8 cellular contexts compared by ENCODE assay signal in the genomic region with DNA sequence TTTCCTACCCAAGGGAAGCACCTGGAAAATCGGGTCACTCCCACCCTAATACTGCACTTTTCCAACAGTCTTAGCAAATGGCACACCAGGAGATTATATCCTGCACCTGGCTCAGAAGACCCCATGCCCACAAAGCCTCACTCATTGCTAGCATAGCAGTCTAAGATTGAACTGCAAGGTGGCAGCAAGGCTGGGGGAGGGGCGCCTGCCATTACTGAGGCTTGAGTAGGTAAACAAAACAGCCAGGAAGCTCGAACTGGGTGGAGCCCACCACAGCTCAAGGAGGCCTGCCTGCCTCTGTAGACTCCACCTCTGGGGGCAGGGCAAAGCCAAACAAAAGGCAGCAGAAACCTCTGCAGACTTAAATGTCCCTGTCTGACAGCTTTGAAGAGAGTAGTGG.
DNase-seq lines count a peak whose midpoint lies in the region; ATAC-seq and TF ChIP-seq lines count a peak whose summit lies in the region.
"Not testable (repeated sequence)": the region's sequence is repeated elsewhere in the genome, so short reads cannot be mapped to it uniquely, and the experiment has no call there.

No MANE protein-coding gene starts in this region.

- H3K4me3 Mint-ChIP-seq in CD8-positive, alpha-beta T cell; activated CD4-positive, alpha-beta T cell treated with anti-CD3 and anti-CD28 coated beads, Interleukin-2, amount 10 ng/mL, durations not matched to agents 7 days and 5 days; activated T-cell treated with anti-CD3 and anti-CD28 coated beads, Interleukin-2, amount 50 U/mL, for 24 hours: not testable (repeated sequence)

- H3K9me3 Mint-ChIP-seq in CD8-positive, alpha-beta T cell; activated CD4-positive, alpha-beta T cell treated with anti-CD3 and anti-CD28 coated beads, Interleukin-2, amount 10 ng/mL, durations not matched to agents 7 days and 5 days; activated T-cell treated with anti-CD3 and anti-CD28 coated beads, Interleukin-2, amount 50 U/mL, for 24 hours: not testable (repeated sequence)

- intact Hi-C loops in CD8-positive, alpha-beta T cell (cut with DNase I, micrococcal nuclease), result not testable (repeated sequence)

- not testable (repeated sequence) for H3K27me3 Mint-ChIP-seq in CD8-positive, alpha-beta T cell (ENCODE audit: low read depth); activated CD4-positive, alpha-beta T cell treated with anti-CD3 and anti-CD28 coated beads, Interleukin-2, amount 10 ng/mL, durations not matched to agents 7 days and 5 days; activated T-cell treated with anti-CD3 and anti-CD28 coated beads, Interleukin-2, amount 50 U/mL, for 24 hours

- not testable (repeated sequence) for TF ChIP-seq CTCF in CD8-positive, alpha-beta T cell (IDR thresholded peaks at IDR 0.05)

- not testable (repeated sequence) for H3K4me3 ChIP-seq in CD8-positive, alpha-beta T cell (ENCODE audit: low read depth, low read length)

- not testable (repeated sequence) for H3K27ac ChIP-seq in CD8-positive, alpha-beta T cell (ENCODE audit: low read depth, low read length)

- peaks cover 91% of the 10 kb centered on the region for H3K36me3 Mint-ChIP-seq in CD8-positive, alpha-beta T cell
- H3K36me3 Mint-ChIP-seq in activated CD4-positive, alpha-beta T cell treated with anti-CD3 and anti-CD28 coated beads, Interleukin-2, amount 10 ng/mL, durations not matched to agents 7 days and 5 days (ENCODE audit: low read depth), result peaks cover 92% of the 10 kb centered on the region
- peaks cover 95% of the 10 kb centered on the region for H3K36me3 Mint-ChIP-seq in activated T-cell treated with anti-CD3 and anti-CD28 coated beads, Interleukin-2, amount 50 U/mL, for 24 hours (ENCODE audit: low read depth)

- peaks cover 53% of the 10 kb centered on the region for H3K4me1 Mint-ChIP-seq in CD8-positive, alpha-beta T cell (ENCODE audit: low read depth)
- H3K4me1 Mint-ChIP-seq in activated CD4-positive, alpha-beta T cell treated with anti-CD3 and anti-CD28 coated beads, Interleukin-2, amount 10 ng/mL, durations not matched to agents 7 days and 5 days, result peaks cover 34% of the 10 kb centered on the region
- peaks cover 52% of the 10 kb centered on the region for H3K4me1 Mint-ChIP-seq in activated T-cell treated with anti-CD3 and anti-CD28 coated beads, Interleukin-2, amount 50 U/mL, for 24 hours (ENCODE audit: low read depth)

- H3K9me3 ChIP-seq in CD8-positive, alpha-beta T cell (ENCODE audit: low read length), result not testable (repeated sequence)

- ATAC-seq in CD8-positive, alpha-beta T cell, result not testable (repeated sequence)

- H3K4me1 ChIP-seq in CD8-positive, alpha-beta T cell (ENCODE audit: insufficient read depth, low read length), result not testable (repeated sequence)

- POLR2A ChIA-PET in CD8-positive, alpha-beta T cell (lab: Charles Lee); activated CD4-positive, alpha-beta T cell treated with anti-CD3 and anti-CD28 coated beads, Interleukin-2, amount 10 ng/mL, durations not matched to agents 7 days and 5 days (lab: Charles Lee): not testable (repeated sequence)

- peaks cover 32% of the 10 kb centered on the region for H3K36me3 ChIP-seq in CD8-positive, alpha-beta T cell (ENCODE audit: insufficient read depth, low read length)

- not testable (repeated sequence) for H3K27me3 ChIP-seq in CD8-positive, alpha-beta T cell (ENCODE audit: insufficient read depth, low read length)

- CTCF ChIA-PET in CD8-positive, alpha-beta T cell (lab: Charles Lee), result not testable (repeated sequence)
- CTCF ChIA-PET in activated CD4-positive, alpha-beta T cell treated with anti-CD3 and anti-CD28 coated beads, Interleukin-2, amount 10 ng/mL, durations not matched to agents 7 days and 5 days (lab: Charles Lee), result interaction anchor here (3.7 kb wide), 1 partner anchor 13 kb away, joined by 12 read pairs; no protein-coding TSS in a partner anchor

- H3K27ac Mint-ChIP-seq in CD8-positive, alpha-beta T cell, result peak overlapping the region; percentile 67
- H3K27ac Mint-ChIP-seq in activated CD4-positive, alpha-beta T cell treated with anti-CD3 and anti-CD28 coated beads, Interleukin-2, amount 10 ng/mL, durations not matched to agents 7 days and 5 days, result peak overlapping the region; percentile 76
- peak overlapping the region; percentile 51 for H3K27ac Mint-ChIP-seq in activated T-cell treated with anti-CD3 and anti-CD28 coated beads, Interleukin-2, amount 50 U/mL, for 24 hours

- peak; percentile 8 to 72 (median 25) for DNase-seq in CD8-positive, alpha-beta T cell
- DNase-seq in NCI-H69 (lab: John Stamatoyannopoulos, UW), result peak; percentile 29
- peak in 3 of 5 experiments; percentile 6 to 69 (median 20) for DNase-seq in T-helper 2 cell
- DNase-seq in activated CD4-positive, alpha-beta T cell treated with anti-CD3 and anti-CD28 coated beads, Interleukin-2, amount 10 ng/mL, durations not matched to agents 7 days and 5 days, result peak; percentile 76
- DNase-seq in activated T-cell treated with anti-CD3 and anti-CD28 coated beads, Interleukin-2, amount 50 U/mL, for 24 hours, result not testable (repeated sequence)
- DNase-seq in activated gamma-delta T cell treated with Interleukin-2 at 50 U/mL for 16 hours, result peak; percentile 49
- peak; percentile 4 for DNase-seq in effector CD4-positive, alpha-beta T cell
- DNase-seq in stimulated activated CD8-positive, alpha-beta memory T cell treated with anti-CD3 and anti-CD28 coated beads, Interleukin-12 subunit alpha, Interleukin-12 subunit beta, amount 100 ng/mL, for 1 hour (ENCODE audit: low read depth), result peak; percentile 3
